ENCODE assay signal across 1 cellular context in genomic region chr7:128710391-128710930, GRCh38.
TF ChIP-seq lines count a peak whose summit lies in the region.

No MANE protein-coding gene starts in this region.

TF ChIP-seq in K562, 482 proteins besides CTCF, POLR2A, EP300 and RAD21 (continued from another document):
- TF ChIP-seq KAT8 (IDR thresholded peaks at IDR 0.05; ENCODE audit: low read depth) (no peak), ESRRA (IDR thresholded peaks at IDR 0.05; ENCODE audit: borderline replicate concordance, low read depth) (no peak), DPF2 (IDR thresholded peaks at IDR 0.05) (peak; percentile 28; the same call in 1 of the 2 replicates), ILK (tag; IDR thresholded peaks at IDR 0.05; ENCODE audit: borderline replicate concordance, low read depth) (no peak), ATF3 (IDR thresholded peaks at IDR 0.05) (peak; percentile 67), ATF3 (CRISPR knock-in tag; conservative IDR thresholded peaks at IDR 0.05) (no peak), MAFK (IDR thresholded peaks at IDR 0.05; ENCODE audit: low read length) (0 out of 2 replicates have a peak, but pooled peaks have one; percentile 4), CEBPB (tag; IDR thresholded peaks at IDR 0.05) (peak; percentile 85), TRIM24 (IDR thresholded peaks at IDR 0.05) (peak; percentile 63 to 64), DNMT1 (IDR thresholded peaks at IDR 0.05) (no peak), CEBPG (CRISPR knock-in tag; IDR thresholded peaks at IDR 0.05) (peak; percentile 43; the same call in 1 of the 2 replicates), CEBPG (tag; conservative IDR thresholded peaks at IDR 0.05 in 1 of 2, IDR thresholded peaks at IDR 0.05 in 1 of 2) (peak; percentile 70 to 72; a peak in 3 of 4 replicates), PRPF4 (IDR thresholded peaks at IDR 0.05; ENCODE audit: insufficient read depth, low read depth, low read length, poor library complexity, severe bottlenecking) (no peak), GTF2B (IDR thresholded peaks at IDR 0.05; ENCODE audit: extremely low read depth, insufficient read length) (no peak), RNF2 (IDR thresholded peaks at IDR 0.05) (no peak), ATF7 (IDR thresholded peaks at IDR 0.05) (peak; percentile 37; the same call in 1 of the 2 replicates), SMARCE1 (IDR thresholded peaks at IDR 0.05) (0 out of 2 replicates have a peak, but pooled peaks have one; percentile 40), ZNF316 (IDR thresholded peaks at IDR 0.05) (peak; percentile 81), SAFB2 (IDR thresholded peaks at IDR 0.05; ENCODE audit: borderline replicate concordance, low read depth, low read length, severe bottlenecking) (no peak)
